ENCODE assay signal across 27 cellular contexts in the genomic region with DNA sequence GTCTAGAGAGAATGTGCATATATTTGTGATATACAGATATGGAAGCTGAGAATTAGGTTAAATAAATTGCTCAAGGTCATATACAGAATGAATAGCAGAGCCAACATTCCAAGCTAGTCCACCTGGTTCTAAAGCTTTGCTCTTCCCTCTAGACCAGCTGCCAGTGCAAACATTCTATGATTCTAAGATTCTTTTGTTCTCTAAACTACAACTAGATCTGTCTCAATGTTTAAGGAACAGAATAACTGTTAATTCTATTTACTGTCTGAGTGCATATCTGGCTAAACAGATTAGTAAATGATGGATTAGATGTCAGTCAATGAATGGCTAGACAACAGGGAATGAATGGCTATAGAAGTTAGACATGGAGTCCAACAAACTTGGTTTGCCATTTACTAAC. TPM values are rescaled to one million over a fixed set of nuclear protein-coding genes. Genes with fewer than 3 reads are reported as not detected.
"Had no signal": no experiment of that assay in that cellular context is flagged by ENCODE, and none has a peak within 500 bp of the region (broad histone marks: within the 10 kb centered on the region; RNA-seq: fewer than 3 reads in every experiment).

No MANE protein-coding gene starts in this region.

- ATAC-seq: natural killer cell; psoas muscle; right cardiac atrium; right lobe of liver; stimulated activated effector memory CD8-positive, alpha-beta T cell treated with anti-CD3 and anti-CD28 coated beads, Interleukin-12 subunit alpha, Interleukin-12 subunit beta, amount 100 ng/mL, for 72 hours; stimulated activated naive B cell treated with anti-CD40 and anti-IgM and Interleukin-4, amounts not matched to agents 10 μg/mL and 1 μg/mL and 100 μg/mL, for 72 hours had no signal

- H2AFZ ChIP-seq: neural progenitor cell, parathyroid adenoma had no signal

- H3K79me2 ChIP-seq: parathyroid adenoma had no signal

- FAIRE-seq: small intestine, urothelium cell line had no signal

- DNase-seq: natural killer cell; occipital lobe; ovary; posterior cingulate gyrus; psoas muscle; right cardiac atrium; right lobe of liver; sigmoid colon; small intestine; stimulated activated CD4-positive, alpha-beta T cell treated with anti-CD3 and anti-CD28 coated beads, Interleukin-15, amount 100 ng/mL, for 24 hours; stimulated activated CD4-positive, alpha-beta T cell treated with anti-CD3 and anti-CD28 coated beads, Interleukin-2, amount 100 ng/mL, for 24 hours; stimulated activated CD4-positive, alpha-beta T cell treated with anti-CD3 and anti-CD28 coated beads, Interleukin-2, amount 100 ng/mL, for 48 hours; stimulated activated CD4-positive, alpha-beta T cell treated with anti-CD3 and anti-CD28 coated beads, Interleukin-4, amount 100 ng/mL, for 24 hours; stimulated activated naive B cell treated with anti-CD40 and anti-IgM and Interleukin-4, amounts not matched to agents 10 μg/mL and 1 μg/mL and 100 μg/mL, for 72 hours; stimulated activated naive CD4-positive, alpha-beta T cell treated with Interleukin-2 at 50 U/mL for 16 hours; stomach; thyroid gland; trophoblast cell; upper lobe of left lung had no signal

- H3K4me1 ChIP-seq: parathyroid adenoma had no signal

- H3K4me2 ChIP-seq: neural progenitor cell had no signal

- H3K27me3 ChIP-seq: neural progenitor cell, ovary, right lobe of liver, sigmoid colon, thyroid gland, tibial nerve, upper lobe of left lung, vagina had no signal

- H3K4me3 ChIP-seq: neural progenitor cell, ovary, psoas muscle, right lobe of liver, sigmoid colon, stomach, thoracic aorta, thyroid gland, tibial nerve, upper lobe of left lung, vagina had no signal

- H3K9ac ChIP-seq: neural progenitor cell, parathyroid adenoma had no signal

- H3K36me3 ChIP-seq: neural progenitor cell, ovary, right lobe of liver, sigmoid colon, stomach, thoracic aorta, thyroid gland, tibial nerve, upper lobe of left lung, vagina had no signal

- H3K9me3 ChIP-seq: ovary, psoas muscle, right lobe of liver, sigmoid colon, stomach, thoracic aorta, thyroid gland, tibial nerve, upper lobe of left lung, vagina had no signal

- H3K27ac ChIP-seq: neural progenitor cell, ovary, parathyroid adenoma, psoas muscle, right lobe of liver, sigmoid colon, stomach, thoracic aorta, thyroid gland, tibial nerve, upper lobe of left lung had no signal

RNA-seq across cellular contexts. Expression of gene KCNE3, which starts 19.6 kb away (rescaled TPM):
- polyA plus RNA-seq: neural cell had no signal
